ENCODE assay signal across 16 cellular contexts in the genomic region with DNA sequence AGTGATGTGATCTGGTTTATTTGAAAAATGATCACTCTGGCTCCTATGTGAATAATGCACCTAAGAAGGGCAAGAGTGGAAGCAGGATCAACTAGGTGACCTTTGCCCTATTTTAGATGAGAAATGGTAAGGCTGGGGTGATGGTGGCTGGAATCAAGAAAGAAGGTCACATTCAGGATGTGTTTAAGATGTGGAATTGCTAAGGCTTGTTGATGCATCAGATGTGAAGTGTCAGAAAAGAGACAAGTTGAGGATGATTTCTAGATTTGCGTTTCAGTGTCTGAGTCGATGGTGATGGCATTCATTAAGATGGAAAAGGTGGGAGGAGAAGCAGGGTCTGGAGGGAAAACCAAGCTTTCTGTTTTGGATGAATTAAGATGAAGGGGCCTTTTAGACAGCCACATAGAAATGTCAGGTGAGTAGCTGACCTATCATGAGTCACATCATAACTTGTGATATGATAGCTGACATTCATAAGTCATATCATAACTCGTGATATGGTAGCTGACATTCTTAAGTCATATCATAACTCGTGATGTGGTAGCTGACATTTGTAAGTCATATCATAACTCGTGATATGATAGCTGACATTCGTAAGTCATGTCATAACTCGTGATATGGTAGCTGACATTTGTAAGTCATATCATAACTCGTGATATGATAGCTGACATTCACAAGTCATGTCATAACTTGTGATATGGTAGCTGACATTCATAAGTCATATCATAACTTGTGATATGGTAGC.
A peak's percentile ranks its signal among the peaks of the same experiment; 100 is the strongest.
DNase-seq lines count a peak whose midpoint lies in the region; ATAC-seq, FAIRE-seq and TF ChIP-seq lines count a peak whose summit lies in the region.
"Had no signal": no experiment of that assay in that cellular context is flagged by ENCODE, and none has a peak within 500 bp of the region (broad histone marks: within the 10 kb centered on the region; RNA-seq: fewer than 3 reads in every experiment).

No MANE protein-coding gene starts in this region.

- peak overlapping the region; percentile 63 for H3K27ac Mint-ChIP-seq in activated CD4-positive, alpha-beta memory T cell treated with anti-CD3 and anti-CD28 coated beads for 36 hours
- no peak overlapping the region for H3K27ac Mint-ChIP-seq in activated CD4-positive, alpha-beta memory T cell treated with anti-CD3 and anti-CD28 coated beads, Interleukin-2, amount 10 ng/mL, durations not matched to agents 7 days and 5 days
- no peak overlapping the region for H3K27ac Mint-ChIP-seq in astrocyte (ENCODE audit: unreplicated experiment)
- peak overlapping the region; percentile 83 for H3K27ac Mint-ChIP-seq in stimulated activated effector memory CD8-positive, alpha-beta T cell treated with anti-CD3 and anti-CD28 coated beads, Interleukin-12 subunit alpha, Interleukin-12 subunit beta, amount 100 ng/mL, for 72 hours
- H3K27ac Mint-ChIP-seq: GM23338 had no signal

- no peak overlapping the region for H3K4me2 ChIP-seq in astrocyte (ENCODE audit: low read length)
- H3K4me2 ChIP-seq: GM23338 had no signal

- H3K36me3 Mint-ChIP-seq in activated CD4-positive, alpha-beta memory T cell treated with anti-CD3 and anti-CD28 coated beads for 36 hours: no peaks in the 10 kb centered on the region
- H3K36me3 Mint-ChIP-seq in activated CD4-positive, alpha-beta memory T cell treated with anti-CD3 and anti-CD28 coated beads, Interleukin-2, amount 10 ng/mL, durations not matched to agents 7 days and 5 days (ENCODE audit: low read depth): no peaks in the 10 kb centered on the region
- H3K36me3 Mint-ChIP-seq in astrocyte (ENCODE audit: low read depth, unreplicated experiment): no peaks in the 10 kb centered on the region
- H3K36me3 Mint-ChIP-seq in stimulated activated effector memory CD8-positive, alpha-beta T cell treated with anti-CD3 and anti-CD28 coated beads, Interleukin-12 subunit alpha, Interleukin-12 subunit beta, amount 100 ng/mL, for 72 hours: peaks cover 5% of the 10 kb centered on the region

- intact Hi-C loops in activated CD4-positive, alpha-beta memory T cell treated with anti-CD3 and anti-CD28 coated beads for 36 hours (cut with micrococcal nuclease): loop anchor here (10.0 kb wide), 1 partner anchor 916 kb away; no protein-coding TSS in a partner anchor

- CTCF ChIA-PET in activated CD4-positive, alpha-beta memory T cell treated with anti-CD3 and anti-CD28 coated beads for 36 hours (lab: Charles Lee): interaction anchor here (1.2 kb wide), 1 partner anchor 32 kb away, joined by 4 read pairs; no protein-coding TSS in a partner anchor
- CTCF ChIA-PET in activated CD4-positive, alpha-beta memory T cell treated with anti-CD3 and anti-CD28 coated beads, Interleukin-2, amount 10 ng/mL, durations not matched to agents 7 days and 5 days (lab: Charles Lee): interaction anchor here (1.0 to 1.2 kb wide), 2 partner anchors 47 to 270 kb away, joined by 3 to 4 read pairs; no protein-coding TSS in a partner anchor

- H3K4me1 ChIP-seq in astrocyte (ENCODE audit: insufficient read depth, low read length): no peaks in the 10 kb centered on the region

- peak; percentile 58 for ATAC-seq in stimulated activated effector memory CD8-positive, alpha-beta T cell treated with anti-CD3 and anti-CD28 coated beads, Interleukin-12 subunit alpha, Interleukin-12 subunit beta, amount 100 ng/mL, for 72 hours
- ATAC-seq in GM18867 (IDR thresholded peaks at IDR 0.05; ENCODE audit: unreplicated experiment): no peak
- ATAC-seq: GM23338 had no signal

- H3K4me3 ChIP-seq in astrocyte (ENCODE audit: insufficient read depth, low read depth, low read length): no peak overlapping the region
- H3K4me3 ChIP-seq: GM23338 had no signal

- H3K9me3 Mint-ChIP-seq in activated CD4-positive, alpha-beta memory T cell treated with anti-CD3 and anti-CD28 coated beads for 36 hours: peaks cover 14% of the 10 kb centered on the region
- no peaks in the 10 kb centered on the region for H3K9me3 Mint-ChIP-seq in activated CD4-positive, alpha-beta memory T cell treated with anti-CD3 and anti-CD28 coated beads, Interleukin-2, amount 10 ng/mL, durations not matched to agents 7 days and 5 days
- peaks cover 3% of the 10 kb centered on the region for H3K9me3 Mint-ChIP-seq in astrocyte (ENCODE audit: unreplicated experiment)
- peaks cover 3% of the 10 kb centered on the region for H3K9me3 Mint-ChIP-seq in stimulated activated effector memory CD8-positive, alpha-beta T cell treated with anti-CD3 and anti-CD28 coated beads, Interleukin-12 subunit alpha, Interleukin-12 subunit beta, amount 100 ng/mL, for 72 hours
- H3K9me3 Mint-ChIP-seq: GM23338 had no signal

- POLR2A ChIA-PET in activated CD4-positive, alpha-beta memory T cell treated with anti-CD3 and anti-CD28 coated beads for 36 hours (lab: Charles Lee): interaction anchor here (1.1 to 1.2 kb wide), 3 partner anchors 105 to 496 kb away, joined by 3 read pairs; no protein-coding TSS in a partner anchor
- POLR2A ChIA-PET in activated CD4-positive, alpha-beta memory T cell treated with anti-CD3 and anti-CD28 coated beads, Interleukin-2, amount 10 ng/mL, durations not matched to agents 7 days and 5 days (lab: Charles Lee): no interaction called here

- H3K9ac ChIP-seq in astrocyte (ENCODE audit: low read length): no peak overlapping the region

- no peaks in the 10 kb centered on the region for H4K20me1 ChIP-seq in astrocyte (ENCODE audit: insufficient read depth, low read length)

- no peaks in the 10 kb centered on the region for H3K79me2 ChIP-seq in astrocyte (ENCODE audit: insufficient read depth, low read length)

- TF ChIP-seq CTCF in D721Med (IDR thresholded peaks at IDR 0.05; ENCODE audit: insufficient read depth, missing control alignments) (no peak), astrocyte (IDR thresholded peaks at IDR 0.05; ENCODE audit: insufficient read depth, low read depth, low read length) (no peak)

- H3K27me3 ChIP-seq in astrocyte (ENCODE audit: insufficient read depth, low read length): no peaks in the 10 kb centered on the region

- no peak overlapping the region for H3K27ac ChIP-seq in astrocyte (ENCODE audit: low read depth, low read length)
- H3K27ac ChIP-seq: C4-2B, RWPE1 had no signal

- no peaks in the 10 kb centered on the region for H3K9me3 ChIP-seq in astrocyte (ENCODE audit: insufficient read depth, low read depth, low read length)

- no peak overlapping the region for H2AFZ ChIP-seq in astrocyte (ENCODE audit: low read depth, low read length)
- H2AFZ ChIP-seq: GM23338 had no signal

- H3K36me3 ChIP-seq in astrocyte (ENCODE audit: insufficient read depth, low read length): no peaks in the 10 kb centered on the region

- H3K4me1 Mint-ChIP-seq in activated CD4-positive, alpha-beta memory T cell treated with anti-CD3 and anti-CD28 coated beads for 36 hours (ENCODE audit: low read depth): peaks cover 19% of the 10 kb centered on the region
- peaks cover 9% of the 10 kb centered on the region for H3K4me1 Mint-ChIP-seq in activated CD4-positive, alpha-beta memory T cell treated with anti-CD3 and anti-CD28 coated beads, Interleukin-2, amount 10 ng/mL, durations not matched to agents 7 days and 5 days
- H3K4me1 Mint-ChIP-seq in astrocyte (ENCODE audit: low read depth, unreplicated experiment): peaks cover 6% of the 10 kb centered on the region
- H3K4me1 Mint-ChIP-seq in stimulated activated effector memory CD8-positive, alpha-beta T cell treated with anti-CD3 and anti-CD28 coated beads, Interleukin-12 subunit alpha, Interleukin-12 subunit beta, amount 100 ng/mL, for 72 hours: peaks cover 24% of the 10 kb centered on the region

- H3K27me3 Mint-ChIP-seq in activated CD4-positive, alpha-beta memory T cell treated with anti-CD3 and anti-CD28 coated beads for 36 hours: peaks cover 5% of the 10 kb centered on the region
- H3K27me3 Mint-ChIP-seq in activated CD4-positive, alpha-beta memory T cell treated with anti-CD3 and anti-CD28 coated beads, Interleukin-2, amount 10 ng/mL, durations not matched to agents 7 days and 5 days: no peaks in the 10 kb centered on the region
- peaks cover 8% of the 10 kb centered on the region for H3K27me3 Mint-ChIP-seq in astrocyte (ENCODE audit: low read depth, unreplicated experiment)

- no peak overlapping the region for H3K4me3 Mint-ChIP-seq in activated CD4-positive, alpha-beta memory T cell treated with anti-CD3 and anti-CD28 coated beads for 36 hours
- no peak overlapping the region for H3K4me3 Mint-ChIP-seq in activated CD4-positive, alpha-beta memory T cell treated with anti-CD3 and anti-CD28 coated beads, Interleukin-2, amount 10 ng/mL, durations not matched to agents 7 days and 5 days
- H3K4me3 Mint-ChIP-seq in astrocyte (ENCODE audit: unreplicated experiment): no peak overlapping the region
- H3K4me3 Mint-ChIP-seq in stimulated activated effector memory CD8-positive, alpha-beta T cell treated with anti-CD3 and anti-CD28 coated beads, Interleukin-12 subunit alpha, Interleukin-12 subunit beta, amount 100 ng/mL, for 72 hours: no peak overlapping the region
- H3K4me3 Mint-ChIP-seq: GM23338 had no signal

- FAIRE-seq in D721Med (lab: Jason Lieb, UNC) (peak; percentile 100), astrocyte (lab: Jason Lieb, UNC) (peak; percentile 82)

- DNase-seq in activated CD4-positive, alpha-beta memory T cell treated with anti-CD3 and anti-CD28 coated beads for 36 hours: no peak
- DNase-seq in activated CD4-positive, alpha-beta memory T cell treated with anti-CD3 and anti-CD28 coated beads, Interleukin-2, amount 10 ng/mL, durations not matched to agents 7 days and 5 days: no peak
- DNase-seq in D721Med (ENCODE audit: insufficient read length, low spot score): no peak
- DNase-seq in astrocyte (ENCODE audit: low read depth): no peak
- DNase-seq in stimulated activated effector memory CD8-positive, alpha-beta T cell treated with anti-CD3 and anti-CD28 coated beads, Interleukin-12 subunit alpha, Interleukin-12 subunit beta, amount 100 ng/mL, for 72 hours (ENCODE audit: low spot score in 2 of 2): no peak
- no peak for DNase-seq in A172 (ENCODE audit: low spot score)
- DNase-seq in SHP77 treated with DMSO at 0.1 percent for 48 hours (lab: John Stamatoyannopoulos, UW): no peak
- DNase-seq: DMS153, NCI-H1436 treated with DMSO at 0.1 percent for 48 hours, NCI-H2081 treated with DMSO at 0.1 percent for 48 hours, NCI-H226, NCI-H526 had no signal

Comparison
In these comparisons a context has a peak if more than half of its experiments do, and no peak if none do; other contexts are left out.
1. H3K27ac Mint-ChIP-seq: peak in activated CD4-positive, alpha-beta memory T cell treated with anti-CD3 and anti-CD28 coated beads for 36 hours (single experiment) and stimulated activated effector memory CD8-positive, alpha-beta T cell treated with anti-CD3 and anti-CD28 coated beads, Interleukin-12 subunit alpha, Interleukin-12 subunit beta, amount 100 ng/mL, for 72 hours (single experiment); none in activated CD4-positive, alpha-beta memory T cell treated with anti-CD3 and anti-CD28 coated beads, Interleukin-2, amount 10 ng/mL, durations not matched to agents 7 days and 5 days (single experiment) and astrocyte (single experiment).